Comparison of ENCODE assay signal across 17 cellular contexts in genomic region chr20:25205277-25206062, GRCh38. TPM values are rescaled to one million over a fixed set of nuclear protein-coding genes. Genes with fewer than 3 reads are reported as not detected.
DNase-seq lines count a peak whose midpoint lies in the region; ATAC-seq, FAIRE-seq and TF ChIP-seq lines count a peak whose summit lies in the region.
"Had no signal": no experiment of that assay in that cellular context is flagged by ENCODE, and none has a peak within 500 bp of the region (broad histone marks: within the 10 kb centered on the region; RNA-seq: fewer than 3 reads in every experiment).

No MANE protein-coding gene starts in this region.

- no peak for TF ChIP-seq RAD21 in HepG2 (CRISPR knock-in tag; IDR thresholded peaks at IDR 0.05)

- H3K36me3 Mint-ChIP-seq in CD4-positive, alpha-beta memory T cell: peaks cover 16 to 17% of the 10 kb centered on the region in 2 donors

- BruUV-seq in HepG2 (replicated peaks; lab: Mats Ljungman, UMichigan): no TSS peak

- H3K27me3 ChIP-seq in bronchial epithelial cell (ENCODE audit: control insufficient read depth, insufficient read depth, low read length) (no peaks in the 10 kb centered on the region), HepG2 (ENCODE audit: control insufficient read depth in 1 of 2, insufficient read depth in 2 of 2, low read length in 2 of 2) (no peaks in the 10 kb centered on the region), stomach (no peaks in the 10 kb centered on the region)
- no peaks in the 10 kb centered on the region for H3K27me3 ChIP-seq in CD4-positive, alpha-beta memory T cell (ENCODE audit: insufficient read depth, low read length)
- H3K27me3 ChIP-seq: adrenal gland, transverse colon had no signal

- H3K27ac Mint-ChIP-seq in CD4-positive, alpha-beta memory T cell: peak overlapping the region in 3 of 7 donors; percentile 29 to 72 (median 62)
- H3K27ac Mint-ChIP-seq: activated CD4-positive, alpha-beta T cell treated with anti-CD3 and anti-CD28 coated beads, Interleukin-2, amount 10 ng/mL, durations not matched to agents 7 days and 5 days; activated T-cell treated with anti-CD3 and anti-CD28 coated beads, Interleukin-2, amount 50 U/mL, for 72 hours; CD4-positive, alpha-beta T cell had no signal

- no peak overlapping the region for H3K9ac ChIP-seq in HepG2 (ENCODE audit: insufficient read depth, low read depth, low read length)

- no peaks in the 10 kb centered on the region for H3K9me3 Mint-ChIP-seq in CD4-positive, alpha-beta memory T cell
- H3K9me3 Mint-ChIP-seq: activated CD4-positive, alpha-beta T cell treated with anti-CD3 and anti-CD28 coated beads, Interleukin-2, amount 10 ng/mL, durations not matched to agents 7 days and 5 days; activated T-cell treated with anti-CD3 and anti-CD28 coated beads, Interleukin-2, amount 50 U/mL, for 72 hours; CD4-positive, alpha-beta T cell had no signal

- POLR2A ChIA-PET in HEK293 (lab: Yijun Ruan, JAX): interaction anchor here (0.6 kb wide), 1 partner anchor 9 kb away, joined by 3 read pairs; no protein-coding TSS in a partner anchor
- POLR2A ChIA-PET in HepG2 (lab: Yijun Ruan, JAX): interaction anchor here (1.3 kb wide), 1 partner anchor 42 kb away, joined by 3 read pairs; no protein-coding TSS in a partner anchor
- POLR2A ChIA-PET in CD4-positive, alpha-beta memory T cell (lab: Charles Lee; ENCODE audit: partially characterized antibody): interaction anchor here (2.2 kb wide), 1 partner anchor 10 kb away, joined by 11 read pairs; the partner anchor contains the start of gene ENTPD6

- H3K36me3 ChIP-seq in HEK293 (ENCODE audit: control insufficient read depth in 2 of 2, insufficient read depth in 1 of 2, low read length in 2 of 2): peaks cover 2 to 13% of the 10 kb centered on the region in 2 experiments; a peak in 2 of 3 replicates
- H3K36me3 ChIP-seq in bronchial epithelial cell (ENCODE audit: control insufficient read depth, insufficient read depth, low read length): peaks cover 7% of the 10 kb centered on the region
- H3K36me3 ChIP-seq in HepG2 (replicated peaks in 1 of 2; ENCODE audit: control insufficient read depth in 1 of 2, insufficient read depth in 2 of 2, low read length in 2 of 2): peaks cover 12 to 13% of the 10 kb centered on the region in 2 experiments
- peaks cover 11 to 41% (median 25%) of the 10 kb centered on the region in 4 donors for H3K36me3 ChIP-seq in stomach
- no peaks in the 10 kb centered on the region for H3K36me3 ChIP-seq in CD4-positive, alpha-beta memory T cell (ENCODE audit: insufficient read depth, low read length)

- H4K20me1 ChIP-seq in HepG2 (ENCODE audit: insufficient read depth, low read length): 0 out of 2 replicates have a peak, but pooled peaks cover 3% of the 10 kb centered on the region

- H3K9me3 ChIP-seq in HEK293 (ENCODE audit: control insufficient read depth, insufficient read depth, low read depth, low read length) (no peaks in the 10 kb centered on the region), HepG2 (ENCODE audit: low read length) (no peaks in the 10 kb centered on the region), stomach (no peaks in the 10 kb centered on the region)
- H3K9me3 ChIP-seq in CD4-positive, alpha-beta memory T cell (ENCODE audit: control insufficient read depth in 1 of 2, low read length in 2 of 2): no peaks in the 10 kb centered on the region
- H3K9me3 ChIP-seq: adrenal gland, transverse colon had no signal

- WGBS in HepG2 (ENCODE audit: low lambda C conversion rate): 91% methylated on average over 18 of the region's 21 CpGs
- WGBS in stomach, 5 donors: 79 to 80% (median 80%) methylated on average over 15 to 21 of the region's 21 CpGs

- TF ChIP-seq EP300 in HepG2 (IDR thresholded peaks at IDR 0.05; ENCODE audit: low read depth in 2 of 2, low read length in 2 of 2): no peak
- TF ChIP-seq EP300 in HepG2 (CRISPR knock-in tag; IDR thresholded peaks at IDR 0.05; ENCODE audit: borderline replicate concordance): no peak
- no peak for TF ChIP-seq EP300 in stomach (IDR thresholded peaks at IDR 0.05)

- FAIRE-seq in bronchial epithelial cell (lab: Jason Lieb, UNC) (peak; percentile 18), HepG2 (lab: Jason Lieb, UNC) (no peak), GM12891 (lab: Jason Lieb, UNC) (no peak)

- in situ Hi-C loops in HepG2 (cut with HindIII; ENCODE audit: extremely low pct_ligation_motif_present, low pct_unique_long_range_greater_than_20kb): no loop called here

- TF ChIP-seq POLR2A in HepG2 (IDR thresholded peaks at IDR 0.05; ENCODE audit: insufficient read depth in 1 of 2, low read depth in 2 of 2, low read length in 2 of 2): no peak
- no peak for TF ChIP-seq POLR2A in stomach (IDR thresholded peaks at IDR 0.05)
- TF ChIP-seq POLR2A in GM12891 (IDR thresholded peaks at IDR 0.05; ENCODE audit: low read depth, low read length): no peak

- TF ChIP-seq CTCF in HEK293 (tag by site-specific recombination; IDR thresholded peaks at IDR 0.05): no peak
- no peak for TF ChIP-seq CTCF in bronchial epithelial cell (IDR thresholded peaks at IDR 0.05; ENCODE audit: insufficient read depth, low read length, severe bottlenecking)
- no peak; the same call in 1 of the 2 replicates for TF ChIP-seq CTCF in HepG2 (CRISPR knock-in tag; IDR thresholded peaks at IDR 0.05)
- TF ChIP-seq CTCF in stomach (IDR thresholded peaks at IDR 0.05): no peak

- peaks cover 50% of the 10 kb centered on the region for H3K79me2 ChIP-seq in HepG2 (ENCODE audit: insufficient read depth, low read length)

- no peaks in the 10 kb centered on the region for H3K4me1 ChIP-seq in HEK293 (ENCODE audit: control insufficient read depth, insufficient read depth, low read length)
- peaks cover 26% of the 10 kb centered on the region for H3K4me1 ChIP-seq in HepG2 (ENCODE audit: insufficient read depth, low read length)
- H3K4me1 ChIP-seq in stomach: peaks cover 0 to 16% (median 4%) of the 10 kb centered on the region in 4 donors
- H3K4me1 ChIP-seq in CD4-positive, alpha-beta memory T cell (ENCODE audit: insufficient read depth, low read length): no peaks in the 10 kb centered on the region

- H2AFZ ChIP-seq in HepG2 (ENCODE audit: low read length): no peak overlapping the region

- H3K4me1 Mint-ChIP-seq in CD4-positive, alpha-beta memory T cell: peaks cover 13 to 28% (median 24%) of the 10 kb centered on the region in 4 donors

- H3K4me3 ChIP-seq in HEK293 (ENCODE audit: low read depth, low read length) (no peak overlapping the region), bronchial epithelial cell (ENCODE audit: low read depth, low read length) (no peak overlapping the region), HepG2 (replicated peaks in 1 of 3; ENCODE audit: insufficient read depth in 1 of 3, low read depth in 2 of 3, low read length in 3 of 3) (no peak overlapping the region), stomach (no peak overlapping the region)
- no peak overlapping the region for H3K4me3 ChIP-seq in CD4-positive, alpha-beta memory T cell (ENCODE audit: low read length in 2 of 2)
- H3K4me3 ChIP-seq: adrenal gland, transverse colon had no signal

- no peaks in the 10 kb centered on the region for H3K27me3 Mint-ChIP-seq in CD4-positive, alpha-beta memory T cell
- H3K27me3 Mint-ChIP-seq: activated CD4-positive, alpha-beta T cell treated with anti-CD3 and anti-CD28 coated beads, Interleukin-2, amount 10 ng/mL, durations not matched to agents 7 days and 5 days; CD4-positive, alpha-beta T cell had no signal

- no peak overlapping the region for H3K4me2 ChIP-seq in HepG2 (ENCODE audit: low read depth, low read length)

- peak; percentile 37 for ATAC-seq in HepG2
- no peak for ATAC-seq in HG02642 (IDR thresholded peaks at IDR 0.05; ENCODE audit: poor library complexity, unreplicated experiment)

- no peak for DNase-seq in bronchial epithelial cell (ENCODE audit: low read depth)
- DNase-seq in HepG2 (ENCODE audit: low spot score): no peak
- DNase-seq in stomach: peak; percentile 17
- no peak for DNase-seq in GM12891 (ENCODE audit: insufficient read length, low spot score)
- DNase-seq in NK-92 (lab: John Stamatoyannopoulos, UW; ENCODE audit: unreplicated experiment): no peak
- DNase-seq in CD4-positive, alpha-beta memory T cell: no peak
- DNase-seq: activated CD4-positive, alpha-beta T cell treated with anti-CD3 and anti-CD28 coated beads, Interleukin-2, amount 10 ng/mL, durations not matched to agents 7 days and 5 days; activated T-cell treated with anti-CD3 and anti-CD28 coated beads, Interleukin-2, amount 50 U/mL, for 72 hours; CD4-positive, alpha-beta T cell; MM.1S; NCI-H2081; nucleus accumbens; stimulated activated CD4-positive, alpha-beta T cell treated with anti-CD3 and anti-CD28 coated beads, Interleukin-12 subunit alpha, Interleukin-12 subunit beta, amount 100 ng/mL, for 4 hours; transverse colon had no signal

- CTCF ChIA-PET in HEK293 (lab: Yijun Ruan, JAX): interaction anchor here (0.5 to 1.0 kb wide), 2 partner anchors 10 to 112 kb away, joined by 3 to 4 read pairs; no protein-coding TSS in a partner anchor
- CTCF ChIA-PET in HepG2 (lab: Yijun Ruan, JAX; ENCODE audit: low intra/inter-chr PET ratio, low total read pairs): no interaction called here
- CTCF ChIA-PET in CD4-positive, alpha-beta memory T cell (lab: Charles Lee; ENCODE audit: partially characterized antibody): no interaction called here

- H3K27ac ChIP-seq in HEK293 (ENCODE audit: extremely low read depth, low read depth, low read length) (no peak overlapping the region), HepG2 (ENCODE audit: extremely low read length, insufficient read depth, low read length) (no peak overlapping the region), stomach (no peak overlapping the region)
- H3K27ac ChIP-seq in CD4-positive, alpha-beta memory T cell (ENCODE audit: low read depth, low read length): no peak overlapping the region

- H3K4me3 Mint-ChIP-seq in CD4-positive, alpha-beta memory T cell: no peak overlapping the region
- H3K4me3 Mint-ChIP-seq: activated CD4-positive, alpha-beta T cell treated with anti-CD3 and anti-CD28 coated beads, Interleukin-2, amount 10 ng/mL, durations not matched to agents 7 days and 5 days; activated T-cell treated with anti-CD3 and anti-CD28 coated beads, Interleukin-2, amount 50 U/mL, for 72 hours; CD4-positive, alpha-beta T cell had no signal

- intact Hi-C loops in HepG2 (cut with micrococcal nuclease; ENCODE audit: unreplicated experiment): no loop called here
- intact Hi-C loops in stomach (cut with DNase I; ENCODE audit: low total_unique reads): no loop called here
- intact Hi-C loops in CD4-positive, alpha-beta memory T cell (cut with micrococcal nuclease): no loop called here

RNA-seq across cellular contexts. Expression of gene ENTPD6, which starts 10.0 kb away (rescaled TPM):
- 97.8 and 117 TPM in 2 replicates for total RNA-seq in bronchial epithelial cell
- 98.4 and 164 TPM in 2 replicates for total RNA-seq in HepG2 (2016; rRNA removed; fragmentation: Illumina TruSeq; extraction: Trizol)
- total RNA-seq in HepG2 (2016; cell fraction: cytosol; rRNA removed; fragmentation: Illumina TruSeq; extraction: Trizol; ENCODE audit: low read depth): 67.6 and 72.5 TPM in 2 replicates
- 90.5 and 177 TPM in 2 replicates for total RNA-seq in HepG2 (2016; cell fraction: insoluble cytoplasmic fraction; rRNA removed; fragmentation: Illumina TruSeq; extraction: Trizol)
- total RNA-seq in HepG2 (2016; cell fraction: membrane; rRNA removed; fragmentation: Illumina TruSeq; extraction: Trizol): 139 and 152 TPM in 2 replicates
- 149 and 161 TPM in 2 replicates for total RNA-seq in HepG2 (2016; cell fraction: nucleus; rRNA removed; fragmentation: Illumina TruSeq; extraction: Trizol)
- 172 and 221 TPM in 2 replicates for polyA plus RNA-seq in HepG2 (2011; rRNA removed)
- polyA plus RNA-seq in HepG2 (2011; cell fraction: cytosol; rRNA removed): 185 and 213 TPM in 2 replicates
- polyA plus RNA-seq in HepG2 (2011; cell fraction: nucleus; rRNA removed): 538 and 633 TPM in 2 replicates
- 90.9 and 112 TPM in 2 replicates for polyA plus RNA-seq in HepG2 (2012)
- 59.4 and 67.7 TPM in 2 replicates for polyA plus RNA-seq in HepG2 (2016; cell fraction: cytosol; fragmentation: Illumina TruSeq; extraction: Trizol; ENCODE audit: low read depth)
- polyA plus RNA-seq in HepG2 (2016; cell fraction: insoluble cytoplasmic fraction; fragmentation: Illumina TruSeq; extraction: Trizol; ENCODE audit: low read depth): 85.6 and 91.9 TPM in 2 replicates
- 104 and 119 TPM in 2 replicates for polyA plus RNA-seq in HepG2 (2016; cell fraction: membrane; fragmentation: Illumina TruSeq; extraction: Trizol; ENCODE audit: low read depth)
- polyA plus RNA-seq in HepG2 (2016; cell fraction: nucleus; fragmentation: Illumina TruSeq; extraction: Trizol; ENCODE audit: insufficient read depth, low read depth): 320 and 321 TPM in 2 replicates
- 25.3 and 228 TPM in 2 replicates for polyA minus RNA-seq in HepG2 (2011; rRNA and poly(A)+ RNA removed; ENCODE audit: low replicate concordance)
- 56.6 and 60.3 TPM in 2 replicates for polyA minus RNA-seq in HepG2 (2011; cell fraction: cytosol; rRNA and poly(A)+ RNA removed)
- polyA minus RNA-seq in HepG2 (2011; cell fraction: nucleus; rRNA and poly(A)+ RNA removed): 98.2 and 106 TPM in 2 replicates
- total RNA-seq in stomach: 100 to 1,000 TPM in 3 of 5 donors, 10 to 100 TPM in 2; 44.2 to 110 (median 104) TPM
- polyA plus RNA-seq in stomach: 10 to 100 TPM; 38.5 to 56.6 (median 40.7) TPM
- polyA plus RNA-seq in GM12891 (2012; ENCODE audit: low read depth, missing spikeins): 25.2 TPM
- 10 to 100 TPM; 90.2 to 94.3 TPM for total RNA-seq in CD4-positive, alpha-beta memory T cell
- 10 to 100 TPM; 42.1 to 45.8 TPM for polyA plus RNA-seq in CD4-positive, alpha-beta memory T cell

RNA-seq across cellular contexts. Expression of gene PYGB, which starts 42.4 kb away (rescaled TPM):
- total RNA-seq in bronchial epithelial cell: 213 and 243 TPM in 2 replicates
- 82.0 and 86.3 TPM in 2 replicates for total RNA-seq in HepG2 (2016; rRNA removed; fragmentation: Illumina TruSeq; extraction: Trizol)
- total RNA-seq in HepG2 (2016; cell fraction: cytosol; rRNA removed; fragmentation: Illumina TruSeq; extraction: Trizol; ENCODE audit: low read depth): 5.4 and 6.5 TPM in 2 replicates
- total RNA-seq in HepG2 (2016; cell fraction: insoluble cytoplasmic fraction; rRNA removed; fragmentation: Illumina TruSeq; extraction: Trizol): 69.1 and 89.6 TPM in 2 replicates
- 18.0 and 19.5 TPM in 2 replicates for total RNA-seq in HepG2 (2016; cell fraction: membrane; rRNA removed; fragmentation: Illumina TruSeq; extraction: Trizol)
- 59.8 and 63.0 TPM in 2 replicates for total RNA-seq in HepG2 (2016; cell fraction: nucleus; rRNA removed; fragmentation: Illumina TruSeq; extraction: Trizol)
- 24.2 and 37.5 TPM in 2 replicates for polyA plus RNA-seq in HepG2 (2011; rRNA removed)
- polyA plus RNA-seq in HepG2 (2011; cell fraction: cytosol; rRNA removed): 24.4 and 27.4 TPM in 2 replicates
- polyA plus RNA-seq in HepG2 (2011; cell fraction: nucleus; rRNA removed): 111 and 112 TPM in 2 replicates
- 26.9 and 46.5 TPM in 2 replicates for polyA plus RNA-seq in HepG2 (2012)
- 3.5 TPM in 2 replicates for polyA plus RNA-seq in HepG2 (2016; cell fraction: cytosol; fragmentation: Illumina TruSeq; extraction: Trizol; ENCODE audit: low read depth)
- 45.7 and 58.6 TPM in 2 replicates for polyA plus RNA-seq in HepG2 (2016; cell fraction: insoluble cytoplasmic fraction; fragmentation: Illumina TruSeq; extraction: Trizol; ENCODE audit: low read depth)
- polyA plus RNA-seq in HepG2 (2016; cell fraction: membrane; fragmentation: Illumina TruSeq; extraction: Trizol; ENCODE audit: low read depth): 7.2 and 9.8 TPM in 2 replicates
- 79.7 and 85.5 TPM in 2 replicates for polyA plus RNA-seq in HepG2 (2016; cell fraction: nucleus; fragmentation: Illumina TruSeq; extraction: Trizol; ENCODE audit: insufficient read depth, low read depth)
- 26.5 and 80.5 TPM in 2 replicates for polyA minus RNA-seq in HepG2 (2011; rRNA and poly(A)+ RNA removed; ENCODE audit: low replicate concordance)
- 36.1 and 38.1 TPM in 2 replicates for polyA minus RNA-seq in HepG2 (2011; cell fraction: cytosol; rRNA and poly(A)+ RNA removed)
- 27.9 and 31.3 TPM in 2 replicates for polyA minus RNA-seq in HepG2 (2011; cell fraction: nucleus; rRNA and poly(A)+ RNA removed)
- total RNA-seq in stomach: 100 to 1,000 TPM in 2 of 5 donors, 10 to 100 TPM in 3; 34.4 to 116 (median 78.8) TPM
- polyA plus RNA-seq in stomach: 10 to 100 TPM; 23.1 to 34.0 (median 28.8) TPM
- polyA plus RNA-seq in GM12891 (2012; ENCODE audit: low read depth, missing spikeins): 16.7 TPM
- 10 to 100 TPM; 34.0 to 35.6 TPM for total RNA-seq in CD4-positive, alpha-beta memory T cell
- 10 to 100 TPM; 28.3 to 34.3 TPM for polyA plus RNA-seq in CD4-positive, alpha-beta memory T cell

Comparison
In these comparisons a context has a peak if more than half of its experiments do, and no peak if none do; other contexts are left out.
1. Of the 63 proteins assayed by ChIP-seq in both HepG2 and HEK293: peak only in HepG2: ZNF776; only in HEK293: none; in both: none; in neither: 62.